Comparison of ENCODE assay signal across 20 cellular contexts in genomic region chr10:11437391-11438241, GRCh38.
DNase-seq lines count a peak whose midpoint lies in the region; ATAC-seq and TF ChIP-seq lines count a peak whose summit lies in the region.
"Had no signal": no experiment of that assay in that cellular context is flagged by ENCODE, and none has a peak within 500 bp of the region (broad histone marks: within the 10 kb centered on the region; RNA-seq: fewer than 3 reads in every experiment).

No MANE protein-coding gene starts in this region.

- no peak for ATAC-seq in effector memory CD8-positive, alpha-beta T cell (replicated peaks)
- ATAC-seq: gastroesophageal sphincter had no signal

- no peaks in the 10 kb centered on the region; the same call in 1 of the 2 replicates for H3K27me3 ChIP-seq in H7 (ENCODE audit: control insufficient read depth, insufficient read depth, low read length)
- H3K27me3 ChIP-seq: gastroesophageal sphincter had no signal

- H3K27me3 Mint-ChIP-seq in nephron progenitor cell (ENCODE audit: low read depth, poor library complexity) = no peaks in the 10 kb centered on the region
- H3K27me3 Mint-ChIP-seq in effector memory CD8-positive, alpha-beta T cell = no peaks in the 10 kb centered on the region
- H3K27me3 Mint-ChIP-seq: activated CD4-positive, alpha-beta T cell treated with anti-CD3 and anti-CD28 coated beads, Interleukin-2, amount 10 ng/mL, durations not matched to agents 7 days and 5 days had no signal

- no peak overlapping the region for H3K27ac Mint-ChIP-seq in nephron progenitor cell
- no peak overlapping the region for H3K27ac Mint-ChIP-seq in effector memory CD8-positive, alpha-beta T cell
- H3K27ac Mint-ChIP-seq: activated CD4-positive, alpha-beta T cell treated with anti-CD3 and anti-CD28 coated beads, Interleukin-2, amount 10 ng/mL, durations not matched to agents 7 days and 5 days; memory B cell; natural killer cell treated with Interleukin-12 subunit alpha and Interleukin-12 subunit beta and Interleukin-15 and Interleukin-18, amount 100 ng/mL, for 72 hours had no signal

- peaks cover 3% of the 10 kb centered on the region for H3K9me3 Mint-ChIP-seq in nephron progenitor cell
- H3K9me3 Mint-ChIP-seq in effector memory CD8-positive, alpha-beta T cell = no peaks in the 10 kb centered on the region
- H3K9me3 Mint-ChIP-seq: activated CD4-positive, alpha-beta T cell treated with anti-CD3 and anti-CD28 coated beads, Interleukin-2, amount 10 ng/mL, durations not matched to agents 7 days and 5 days; memory B cell; natural killer cell treated with Interleukin-12 subunit alpha and Interleukin-12 subunit beta and Interleukin-15 and Interleukin-18, amount 100 ng/mL, for 72 hours had no signal

- H3K36me3 Mint-ChIP-seq in nephron progenitor cell (ENCODE audit: low read depth) = no peaks in the 10 kb centered on the region
- H3K36me3 Mint-ChIP-seq in effector memory CD8-positive, alpha-beta T cell (ENCODE audit: insufficient read depth) = no peaks in the 10 kb centered on the region
- H3K36me3 Mint-ChIP-seq: memory B cell; natural killer cell treated with Interleukin-12 subunit alpha and Interleukin-12 subunit beta and Interleukin-15 and Interleukin-18, amount 100 ng/mL, for 72 hours had no signal

- no peak overlapping the region for H3K4me3 Mint-ChIP-seq in nephron progenitor cell
- no peak overlapping the region for H3K4me3 Mint-ChIP-seq in effector memory CD8-positive, alpha-beta T cell
- H3K4me3 Mint-ChIP-seq: activated CD4-positive, alpha-beta T cell treated with anti-CD3 and anti-CD28 coated beads, Interleukin-2, amount 10 ng/mL, durations not matched to agents 7 days and 5 days; memory B cell; natural killer cell treated with Interleukin-12 subunit alpha and Interleukin-12 subunit beta and Interleukin-15 and Interleukin-18, amount 100 ng/mL, for 72 hours had no signal

- no peak for TF ChIP-seq CTCF in coronary artery (IDR thresholded peaks at IDR 0.05)
- TF ChIP-seq CTCF in nephron progenitor cell (IDR thresholded peaks at IDR 0.05) = no peak

- H3K4me1 Mint-ChIP-seq in nephron progenitor cell = peaks cover 55% of the 10 kb centered on the region
- H3K4me1 Mint-ChIP-seq in effector memory CD8-positive, alpha-beta T cell (ENCODE audit: low read depth in 2 of 2) = peaks cover 4 to 11% of the 10 kb centered on the region in 2 donors

- H3K27ac ChIP-seq in coronary artery = no peak overlapping the region
- H3K27ac ChIP-seq: gastroesophageal sphincter, PC-9 had no signal

- peak; percentile 34 for DNase-seq in D341Med (ENCODE audit: low spot score)
- peak; percentile 85 for DNase-seq in H7
- DNase-seq in coronary artery (ENCODE audit: low spot score) = peak; percentile 50
- peak; percentile 45 for DNase-seq in nephron progenitor cell
- no peak for DNase-seq in effector memory CD8-positive, alpha-beta T cell
- DNase-seq in NOMO-1 (lab: John Stamatoyannopoulos, UW; ENCODE audit: unreplicated experiment in 2 of 2) = no peak
- no peak for DNase-seq in NOMO-1 treated with dmso at 0.1 percent for 144 hours (lab: John Stamatoyannopoulos, UW; ENCODE audit: unreplicated experiment)
- DNase-seq: activated CD4-positive, alpha-beta T cell treated with anti-CD3 and anti-CD28 coated beads, Interleukin-2, amount 10 ng/mL, durations not matched to agents 7 days and 5 days; activated effector memory CD4-positive, alpha-beta T cell treated with anti-CD3 and anti-CD28 coated beads, Interleukin-2, amount 50 U/mL, for 16 hours; dermis blood vessel endothelial cell; erythroblast; NCI-H2029 treated with DMSO at 0.1 percent for 48 hours; NCI-H526; PC-9; stimulated activated CD4-positive, alpha-beta T cell treated with anti-CD3 and anti-CD28 coated beads, Interleukin-1b, Interleukin-23, amount 100 ng/mL, for 48 hours; stimulated activated naive CD4-positive, alpha-beta T cell; T-helper 1 cell had no signal

- H3K4me3 ChIP-seq in H7 (ENCODE audit: insufficient read depth, low read depth, low read length) (no peak overlapping the region), coronary artery (no peak overlapping the region)
- H3K4me3 ChIP-seq: gastroesophageal sphincter, PC-9 had no signal

- no peaks in the 10 kb centered on the region for H3K36me3 ChIP-seq in H7 (replicated peaks; ENCODE audit: control insufficient read depth, insufficient read depth, low read length)
- H3K36me3 ChIP-seq: gastroesophageal sphincter had no signal

Comparison
In these comparisons a context has a peak if more than half of its experiments do, and no peak if none do; other contexts are left out.
1. DNase-seq: peak in D341Med (single experiment), H7 (single experiment), coronary artery (single experiment) and nephron progenitor cell (single experiment); none in effector memory CD8-positive, alpha-beta T cell (0 of 3), NOMO-1 (0 of 2) and NOMO-1 treated with dmso at 0.1 percent for 144 hours (single experiment).